Comparison of ENCODE assay signal across 2 cellular contexts in genomic region chr15:95291878-95292472, GRCh38.
TF ChIP-seq lines count a peak whose summit lies in the region.

No MANE protein-coding gene starts in this region.

TF ChIP-seq in GM12878, 131 proteins besides CTCF, POLR2A, EP300 and RAD21:
- TF ChIP-seq IKZF1 (conservative IDR thresholded peaks at IDR 0.05) (peak; percentile 36; the same call in 1 of the 2 replicates), SMARCA5 (IDR thresholded peaks at IDR 0.05) (0 out of 2 replicates have a peak, but pooled peaks have one; percentile 31), PRDM15 (CRISPR knock-in tag; IDR thresholded peaks at IDR 0.05) (no peak), RELA (IDR thresholded peaks at IDR 0.05; ENCODE audit: borderline replicate concordance, partially characterized antibody) (no peak), YY1 (IDR thresholded peaks at IDR 0.05; ENCODE audit: low read depth, low read length) (peak; percentile 76; the same call in 1 of the 2 replicates), SMC3 (IDR thresholded peaks at IDR 0.05; ENCODE audit: borderline replicate concordance, low read length) (peak; percentile 30; the same call in 1 of the 2 replicates)

TF ChIP-seq in HepG2, 621 proteins besides CTCF, POLR2A, EP300 and RAD21:
- TF ChIP-seq TMF1 (CRISPR knock-in tag; IDR thresholded peaks at IDR 0.05; ENCODE audit: low read depth) (no peak), GABPB1 (CRISPR knock-in tag; IDR thresholded peaks at IDR 0.05) (no peak), STAG1 (CRISPR knock-in tag; IDR thresholded peaks at IDR 0.05) (peak; percentile 49), ZKSCAN1 (IDR thresholded peaks at IDR 0.05; ENCODE audit: low read length) (no peak), SMC3 (IDR thresholded peaks at IDR 0.05; ENCODE audit: low read length) (peak; percentile 64), ATF7 (IDR thresholded peaks at IDR 0.05) (no peak), ATF7 (CRISPR knock-in tag; IDR thresholded peaks at IDR 0.05) (no peak), FOXO1 (CRISPR knock-in tag; IDR thresholded peaks at IDR 0.05) (no peak)
- TF ChIP-seq, protein P1, sequence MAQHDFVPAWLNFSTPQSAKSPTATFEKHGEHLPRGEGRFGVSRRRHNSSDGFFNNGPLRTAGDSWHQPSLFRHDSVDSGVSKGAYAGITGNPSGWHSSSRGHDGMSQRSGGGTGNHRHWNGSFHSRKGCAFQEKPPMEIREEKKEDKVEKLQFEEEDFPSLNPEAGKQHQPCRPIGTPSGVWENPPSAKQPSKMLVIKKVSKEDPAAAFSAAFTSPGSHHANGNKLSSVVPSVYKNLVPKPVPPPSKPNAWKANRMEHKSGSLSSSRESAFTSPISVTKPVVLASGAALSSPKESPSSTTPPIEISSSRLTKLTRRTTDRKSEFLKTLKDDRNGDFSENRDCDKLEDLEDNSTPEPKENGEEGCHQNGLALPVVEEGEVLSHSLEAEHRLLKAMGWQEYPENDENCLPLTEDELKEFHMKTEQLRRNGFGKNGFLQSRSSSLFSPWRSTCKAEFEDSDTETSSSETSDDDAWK (CRISPR knock-in tag; IDR thresholded peaks at IDR 0.05): no peak
- TF ChIP-seq, protein P2, sequence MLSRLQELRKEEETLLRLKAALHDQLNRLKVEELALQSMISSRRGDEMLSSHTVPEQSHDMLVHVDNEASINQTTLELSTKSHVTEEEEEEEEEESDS (CRISPR knock-in tag; IDR thresholded peaks at IDR 0.05; ENCODE audit: borderline replicate concordance): no peak
